8 cellular contexts compared by ENCODE assay signal in genomic region chr7:92763636-92764423, GRCh38.
DNase-seq lines count a peak whose midpoint lies in the region; ATAC-seq, FAIRE-seq and TF ChIP-seq lines count a peak whose summit lies in the region.

No MANE protein-coding gene starts in this region.

- no peak overlapping the region for H3K4me3 Mint-ChIP-seq in neural progenitor cell
- H3K4me3 Mint-ChIP-seq in activated CD4-positive, alpha-beta T cell treated with anti-CD3 and anti-CD28 coated beads, Interleukin-2, amount 10 ng/mL, durations not matched to agents 7 days and 5 days, result no peak overlapping the region

- H3K36me3 ChIP-seq in bronchial epithelial cell (ENCODE audit: control insufficient read depth, insufficient read depth, low read length), result peaks cover 3% of the 10 kb centered on the region
- no peaks in the 10 kb centered on the region for H3K36me3 ChIP-seq in neural progenitor cell

- peaks cover 8% of the 10 kb centered on the region for H3K4me1 Mint-ChIP-seq in neural progenitor cell
- H3K4me1 Mint-ChIP-seq in activated CD4-positive, alpha-beta T cell treated with anti-CD3 and anti-CD28 coated beads, Interleukin-2, amount 10 ng/mL, durations not matched to agents 7 days and 5 days, result peaks cover 36% of the 10 kb centered on the region

- no peaks in the 10 kb centered on the region for H3K9me3 Mint-ChIP-seq in neural progenitor cell
- H3K9me3 Mint-ChIP-seq in activated CD4-positive, alpha-beta T cell treated with anti-CD3 and anti-CD28 coated beads, Interleukin-2, amount 10 ng/mL, durations not matched to agents 7 days and 5 days, result peaks cover 3% of the 10 kb centered on the region

- ATAC-seq in GM21723 (IDR thresholded peaks at IDR 0.05; ENCODE audit: unreplicated experiment), result no peak

- POLR2A ChIA-PET in activated CD4-positive, alpha-beta T cell treated with anti-CD3 and anti-CD28 coated beads, Interleukin-2, amount 10 ng/mL, durations not matched to agents 7 days and 5 days (lab: Charles Lee), result no interaction called here

- no peak overlapping the region for H3K4me3 ChIP-seq in bronchial epithelial cell (ENCODE audit: low read depth, low read length)
- no peak overlapping the region for H3K4me3 ChIP-seq in neural progenitor cell

- peaks cover 8% of the 10 kb centered on the region for H3F3A ChIP-seq in neural progenitor cell (ENCODE audit: low read depth)

- H3K4me1 ChIP-seq in neural progenitor cell, result peaks cover 35% of the 10 kb centered on the region

- H3K36me3 Mint-ChIP-seq in neural progenitor cell, result peaks cover 12% of the 10 kb centered on the region
- peaks cover 66% of the 10 kb centered on the region for H3K36me3 Mint-ChIP-seq in activated CD4-positive, alpha-beta T cell treated with anti-CD3 and anti-CD28 coated beads, Interleukin-2, amount 10 ng/mL, durations not matched to agents 7 days and 5 days (ENCODE audit: low read depth)

- TF ChIP-seq CTCF in bronchial epithelial cell (IDR thresholded peaks at IDR 0.05; ENCODE audit: insufficient read depth, low read length, severe bottlenecking), result no peak
- no peak for TF ChIP-seq CTCF in neural progenitor cell (IDR thresholded peaks at IDR 0.05)

- CTCF ChIA-PET in activated CD4-positive, alpha-beta T cell treated with anti-CD3 and anti-CD28 coated beads, Interleukin-2, amount 10 ng/mL, durations not matched to agents 7 days and 5 days (lab: Charles Lee), result no interaction called here

- no peaks in the 10 kb centered on the region for H4K20me1 ChIP-seq in neural progenitor cell (ENCODE audit: low read depth)

- H3K9me3 ChIP-seq in neural progenitor cell (ENCODE audit: low read depth), result no peaks in the 10 kb centered on the region

- no peaks in the 10 kb centered on the region for H3K27me3 ChIP-seq in bronchial epithelial cell (ENCODE audit: control insufficient read depth, insufficient read depth, low read length)
- H3K27me3 ChIP-seq in neural progenitor cell, result no peaks in the 10 kb centered on the region

- H3K27me3 Mint-ChIP-seq in neural progenitor cell (ENCODE audit: insufficient read depth, low read depth), result no peaks in the 10 kb centered on the region
- H3K27me3 Mint-ChIP-seq in activated CD4-positive, alpha-beta T cell treated with anti-CD3 and anti-CD28 coated beads, Interleukin-2, amount 10 ng/mL, durations not matched to agents 7 days and 5 days, result no peaks in the 10 kb centered on the region

- no peak overlapping the region for H3K27ac ChIP-seq in neural progenitor cell

- H2AFZ ChIP-seq in neural progenitor cell (replicated peaks), result no peak overlapping the region

- no peak overlapping the region for H3K27ac Mint-ChIP-seq in neural progenitor cell
- H3K27ac Mint-ChIP-seq in activated CD4-positive, alpha-beta T cell treated with anti-CD3 and anti-CD28 coated beads, Interleukin-2, amount 10 ng/mL, durations not matched to agents 7 days and 5 days, result no peak overlapping the region

- H3K4me2 ChIP-seq in neural progenitor cell, result peak overlapping the region; percentile 30

- FAIRE-seq in bronchial epithelial cell (lab: Jason Lieb, UNC), result no peak

- DNase-seq in NCI-H2227 (lab: John Stamatoyannopoulos, UW; ENCODE audit: unreplicated experiment) (peak; percentile 35), NCI-H2227 treated with DMSO at 0.1 percent for 48 hours (lab: John Stamatoyannopoulos, UW) (no peak), NCI-H2107 (lab: John Stamatoyannopoulos, UW) (peak; percentile 43), bronchial epithelial cell (ENCODE audit: low read depth) (peak; percentile 98), neural progenitor cell (ENCODE audit: low spot score) (peak; percentile 64)
- no peak for DNase-seq in activated CD4-positive, alpha-beta T cell treated with anti-CD3 and anti-CD28 coated beads for 4 hours
- no peak for DNase-seq in activated CD4-positive, alpha-beta T cell treated with anti-CD3 and anti-CD28 coated beads, Interleukin-2, amount 10 ng/mL, durations not matched to agents 7 days and 5 days

- H3K9ac ChIP-seq in neural progenitor cell, result no peak overlapping the region

- H3K79me2 ChIP-seq in neural progenitor cell (ENCODE audit: low read depth), result no peaks in the 10 kb centered on the region

Comparison
In these comparisons a context has a peak if more than half of its experiments do, and no peak if none do; other contexts are left out.
1. DNase-seq: peak in NCI-H2227 (single experiment), NCI-H2107 (single experiment), bronchial epithelial cell (single experiment) and neural progenitor cell (single experiment); none in NCI-H2227 treated with DMSO at 0.1 percent for 48 hours (single experiment), activated CD4-positive, alpha-beta T cell treated with anti-CD3 and anti-CD28 coated beads for 4 hours (0 of 2) and activated CD4-positive, alpha-beta T cell treated with anti-CD3 and anti-CD28 coated beads, Interleukin-2, amount 10 ng/mL, durations not matched to agents 7 days and 5 days (single experiment).